8 cellular contexts compared by ENCODE assay signal in the genomic region with DNA sequence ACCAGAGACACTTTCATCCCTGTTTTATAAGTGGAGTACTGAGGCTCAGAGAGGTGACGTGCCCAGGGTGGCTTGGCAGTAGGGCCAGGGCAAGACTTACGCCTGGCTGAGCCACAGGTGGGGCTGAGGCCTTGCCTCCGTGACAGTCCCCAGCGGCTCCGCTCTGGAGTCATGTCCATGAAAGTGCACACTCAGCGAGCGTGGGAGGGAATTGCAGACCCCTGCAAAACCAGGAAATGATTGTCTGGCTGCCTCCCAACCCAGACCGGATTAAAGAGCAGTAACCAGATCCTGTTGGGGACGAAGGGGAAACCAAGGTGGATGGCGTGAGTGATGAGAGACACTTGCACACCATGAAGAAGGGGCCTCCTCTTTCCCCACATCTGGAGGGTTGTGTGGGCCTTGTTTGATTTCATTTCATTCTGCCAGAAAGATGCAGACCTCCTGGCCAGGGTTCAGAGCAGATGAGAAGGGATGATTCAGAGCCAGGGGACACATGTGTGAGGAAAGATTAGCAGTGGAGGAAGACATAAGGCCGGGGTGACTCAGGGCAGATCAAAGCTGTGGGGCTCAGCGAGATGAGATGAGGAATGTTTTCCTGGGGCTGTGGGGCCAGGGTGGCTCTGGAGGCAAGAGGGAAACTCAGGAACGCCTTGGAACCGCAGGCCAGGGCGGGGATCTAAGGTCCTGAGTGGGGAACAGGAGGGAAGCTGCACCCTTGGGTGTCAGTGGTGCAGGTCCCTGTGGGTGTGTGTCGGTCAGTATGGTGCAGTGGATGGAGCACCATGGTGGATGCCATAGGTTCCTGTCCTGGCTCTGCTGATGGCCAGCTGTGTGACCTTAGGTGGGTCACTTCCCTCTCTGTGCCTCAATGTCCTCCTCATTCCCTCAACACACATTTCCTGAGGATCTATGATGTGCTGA. TPM values are rescaled to one million over a fixed set of nuclear protein-coding genes. Genes with fewer than 3 reads are reported as not detected.
A peak's percentile ranks its signal among the peaks of the same experiment; 100 is the strongest.
DNase-seq lines count a peak whose midpoint lies in the region; ATAC-seq and TF ChIP-seq lines count a peak whose summit lies in the region.

No MANE protein-coding gene starts in this region.

- DNase-seq in MCF 10A (ENCODE audit: unreplicated experiment): peak; percentile 76
- no peak for DNase-seq in breast epithelium (ENCODE audit: low spot score in 2 of 2)
- no peak for DNase-seq in activated naive CD8-positive, alpha-beta T cell treated with anti-CD3 and anti-CD28 coated beads, Interleukin-2, amount 50 U/mL, for 24 hours
- DNase-seq in kidney glomerular epithelial cell (lab: John Stamatoyannopoulos, UW): peak; percentile 73
- DNase-seq in upper lobe of right lung: no peak
- no peak for DNase-seq in G401 (ENCODE audit: low spot score)

- H3K36me3 Mint-ChIP-seq in MCF 10A (ENCODE audit: insufficient read depth, unreplicated experiment): no peaks in the 10 kb centered on the region
- no peaks in the 10 kb centered on the region for H3K36me3 Mint-ChIP-seq in activated naive CD8-positive, alpha-beta T cell treated with anti-CD3 and anti-CD28 coated beads, Interleukin-2, amount 50 U/mL, for 24 hours (ENCODE audit: low read depth)

- peaks cover 16% of the 10 kb centered on the region for H3K4me1 Mint-ChIP-seq in MCF 10A (ENCODE audit: insufficient read depth, unreplicated experiment)
- peaks cover 17% of the 10 kb centered on the region for H3K4me1 Mint-ChIP-seq in activated naive CD8-positive, alpha-beta T cell treated with anti-CD3 and anti-CD28 coated beads, Interleukin-2, amount 50 U/mL, for 24 hours

- intact Hi-C loops in MCF 10A (cut with micrococcal nuclease) (no loop called here), breast epithelium (cut with DNase I; ENCODE audit: low total_unique reads) (no loop called here), upper lobe of right lung (cut with DNase I) (no loop called here)

- no peak overlapping the region for H3K4me3 Mint-ChIP-seq in MCF 10A (ENCODE audit: unreplicated experiment)
- no peak overlapping the region for H3K4me3 Mint-ChIP-seq in activated naive CD8-positive, alpha-beta T cell treated with anti-CD3 and anti-CD28 coated beads, Interleukin-2, amount 50 U/mL, for 24 hours

- POLR2A ChIA-PET in MCF 10A (lab: Yijun Ruan, JAX): no interaction called here

- peak overlapping the region; percentile 70 for H3K27ac Mint-ChIP-seq in MCF 10A (ENCODE audit: low read depth, unreplicated experiment)
- peak overlapping the region; percentile 26 for H3K27ac Mint-ChIP-seq in activated naive CD8-positive, alpha-beta T cell treated with anti-CD3 and anti-CD28 coated beads, Interleukin-2, amount 50 U/mL, for 24 hours

- H3K9me3 ChIP-seq in breast epithelium (no peaks in the 10 kb centered on the region), upper lobe of right lung (no peaks in the 10 kb centered on the region)

- H3K27me3 Mint-ChIP-seq in MCF 10A (ENCODE audit: insufficient read depth, unreplicated experiment): peaks cover 20% of the 10 kb centered on the region
- H3K27me3 Mint-ChIP-seq in activated naive CD8-positive, alpha-beta T cell treated with anti-CD3 and anti-CD28 coated beads, Interleukin-2, amount 50 U/mL, for 24 hours: peaks cover 9% of the 10 kb centered on the region

- H3K4me3 ChIP-seq in breast epithelium (no peak overlapping the region), upper lobe of right lung (no peak overlapping the region)

- H3K27me3 ChIP-seq in breast epithelium: no peaks in the 10 kb centered on the region
- H3K27me3 ChIP-seq in upper lobe of right lung: no peaks in the 10 kb centered on the region

- no peak for TF ChIP-seq POLR2A in breast epithelium (IDR thresholded peaks at IDR 0.05)

- H3K4me1 ChIP-seq in breast epithelium (no peaks in the 10 kb centered on the region), upper lobe of right lung (no peaks in the 10 kb centered on the region)

- H3K27ac ChIP-seq in breast epithelium: peak overlapping the region in 1 of 2 donors; percentile 71
- H3K27ac ChIP-seq in upper lobe of right lung: no peak overlapping the region

- H3K9me3 Mint-ChIP-seq in MCF 10A (ENCODE audit: unreplicated experiment): peaks cover 12% of the 10 kb centered on the region
- peaks cover 8% of the 10 kb centered on the region for H3K9me3 Mint-ChIP-seq in activated naive CD8-positive, alpha-beta T cell treated with anti-CD3 and anti-CD28 coated beads, Interleukin-2, amount 50 U/mL, for 24 hours

- in situ Hi-C loops in G401 (cut with HindIII; ENCODE audit: low sequenced_read_pairs): no loop called here

- TF ChIP-seq CTCF in MCF 10A (IDR thresholded peaks at IDR 0.05; ENCODE audit: unreplicated experiment) (no peak), breast epithelium (IDR thresholded peaks at IDR 0.05) (no peak), upper lobe of right lung (IDR thresholded peaks at IDR 0.05) (no peak)

- CTCF ChIA-PET in MCF 10A (lab: Yijun Ruan, JAX): interaction anchor here (0.7 kb wide), 1 partner anchor 549 kb away, joined by 3 read pairs; no protein-coding TSS in a partner anchor

- ATAC-seq in activated naive CD8-positive, alpha-beta T cell treated with anti-CD3 and anti-CD28 coated beads, Interleukin-2, amount 50 U/mL, for 24 hours: peak; percentile 84
- ATAC-seq in upper lobe of right lung (peak; percentile 22), HG03039 (IDR thresholded peaks at IDR 0.05; ENCODE audit: unreplicated experiment) (no peak), HG02981 (IDR thresholded peaks at IDR 0.05; ENCODE audit: unreplicated experiment) (no peak)

- H3K36me3 ChIP-seq in breast epithelium (no peaks in the 10 kb centered on the region), upper lobe of right lung (no peaks in the 10 kb centered on the region)

- no TSS peak for BruUV-seq in MCF 10A (replicated peaks; lab: Mats Ljungman, UMichigan)

RNA-seq across cellular contexts. Expression of a gene that starts 29.9 kb away (rescaled TPM):
- not detected in 2 replicates for total RNA-seq in MCF 10A (2022)
- 10 to 100 TPM in 2 of 3 donors, 1 to 10 TPM in 1; 7.5 to 56.0 (median 42.6) TPM for total RNA-seq in breast epithelium
- 111 TPM for total RNA-seq in upper lobe of right lung
- total RNA-seq in G401 (2014; rRNA removed; shearing (Covaris generic)): 0.49 TPM in 1 of 2 replicates, not detected in the other

Comparison
In these comparisons a context has a peak if more than half of its experiments do, and no peak if none do; other contexts are left out.
1. DNase-seq: peak in MCF 10A (single experiment) and kidney glomerular epithelial cell (single experiment); none in breast epithelium (0 of 2), activated naive CD8-positive, alpha-beta T cell treated with anti-CD3 and anti-CD28 coated beads, Interleukin-2, amount 50 U/mL, for 24 hours (single experiment), upper lobe of right lung (single experiment) and G401 (single experiment).
2. ATAC-seq: peak in activated naive CD8-positive, alpha-beta T cell treated with anti-CD3 and anti-CD28 coated beads, Interleukin-2, amount 50 U/mL, for 24 hours (single experiment) and upper lobe of right lung (single experiment); none in HG03039 (single experiment) and HG02981 (single experiment).